In genomic region chr3:102979202-102979601, GRCh38 we compare ENCODE assay signal across 21 cellular contexts.
"Had no signal": no experiment of that assay in that cellular context is flagged by ENCODE, and none has a peak within 500 bp of the region (broad histone marks: within the 10 kb centered on the region; RNA-seq: fewer than 3 reads in every experiment).

No MANE protein-coding gene starts in this region.

- H3K4me1 ChIP-seq: colonic mucosa had no signal

- H3K27ac ChIP-seq: colonic mucosa, epithelial cell of prostate, esophagus squamous epithelium, gastroesophageal sphincter, uterus, VCaP had no signal

- H3K4me3 ChIP-seq: colonic mucosa, esophagus squamous epithelium, gastroesophageal sphincter, skin epidermis, uterus had no signal

- DNase-seq: activated CD4-positive, alpha-beta T cell treated with anti-CD3 and anti-CD28 coated beads for 4 hours; activated CD4-positive, alpha-beta T cell treated with anti-CD3 and anti-CD28 coated beads, Interleukin-2, amount 50 U/mL, for 4 hours; activated CD8-positive, alpha-beta memory T cell treated with anti-CD3 and anti-CD28 coated beads, Interleukin-2, amount 50 U/mL, for 4 hours; activated gamma-delta T cell; activated naive CD4-positive, alpha-beta T cell treated with anti-CD3 and anti-CD28 coated beads, Interleukin-2, amount 10 ng/mL, durations not matched to agents 7 days and 5 days; activated naive CD8-positive, alpha-beta T cell treated with anti-CD3 and anti-CD28 coated beads, Interleukin-2, amount 10 ng/mL, durations not matched to agents 7 days and 5 days; activated T-cell treated with anti-CD3 and anti-CD28 coated beads, Interleukin-2, amount 50 U/mL, for 1 hour; colonic mucosa; effector CD8-positive, alpha-beta T cell; esophagus squamous epithelium; hippocampal formation; immature natural killer cell; natural killer cell; stimulated activated CD4-positive, alpha-beta T cell treated with anti-CD3 and anti-CD28 coated beads, Interleukin-4, amount 100 ng/mL, for 24 hours; SW 1271; T-helper 9 cell had no signal

- H3K27me3 ChIP-seq: colonic mucosa, esophagus squamous epithelium, gastroesophageal sphincter, uterus had no signal

- H3K36me3 ChIP-seq: colonic mucosa, esophagus squamous epithelium, gastroesophageal sphincter, uterus had no signal

- H3K9me3 ChIP-seq: colonic mucosa, esophagus squamous epithelium, uterus had no signal
